In the genomic region with DNA sequence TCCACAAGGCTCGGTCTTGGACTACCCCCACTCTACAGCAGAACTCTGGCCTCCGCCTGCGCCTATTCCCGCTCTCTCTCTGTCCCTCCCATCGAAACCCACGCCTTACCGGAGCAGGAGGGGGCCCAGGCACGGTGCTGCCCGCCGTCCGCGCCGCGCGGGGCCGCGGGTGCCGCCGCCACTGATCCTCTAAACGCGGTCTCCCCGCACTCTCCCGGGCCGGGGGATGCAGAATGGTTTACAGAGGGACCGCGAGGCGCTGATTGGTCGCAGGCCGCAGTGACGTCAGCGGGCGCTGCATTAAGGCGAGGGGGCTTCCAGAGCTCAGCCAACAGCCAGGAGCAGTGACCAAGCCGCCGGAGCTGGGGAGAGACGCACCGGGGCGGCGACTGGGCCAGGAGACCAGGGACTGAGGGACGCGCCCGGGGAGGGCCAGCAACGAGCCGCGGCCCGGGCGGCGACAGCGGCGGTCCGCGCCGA, we compare ENCODE assay signal across 9 cellular contexts. TPM values are rescaled to one million over a fixed set of nuclear protein-coding genes. Genes with fewer than 3 reads are reported as not detected.
DNase-seq lines count a peak whose midpoint lies in the region; ATAC-seq and TF ChIP-seq lines count a peak whose summit lies in the region.
"Had no signal": no experiment of that assay in that cellular context is flagged by ENCODE, and none has a peak within 500 bp of the region (broad histone marks: within the 10 kb centered on the region; RNA-seq: fewer than 3 reads in every experiment).

No MANE protein-coding gene starts in this region.

- ATAC-seq in activated CD8-positive, alpha-beta T cell treated with anti-CD3 and anti-CD28 coated beads for 36 hours, result no peak
- no peak for ATAC-seq in HG03432 (IDR thresholded peaks at IDR 0.05; ENCODE audit: unreplicated experiment)
- no peak for ATAC-seq in HG03439 (IDR thresholded peaks at IDR 0.05; ENCODE audit: unreplicated experiment)
- ATAC-seq in GM19452 (IDR thresholded peaks at IDR 0.05; ENCODE audit: unreplicated experiment), result no peak

- no peak overlapping the region for H3K9ac ChIP-seq in BLaER1

- no peaks in the 10 kb centered on the region for H3K36me3 ChIP-seq in BLaER1
- peaks cover 12% of the 10 kb centered on the region for H3K36me3 ChIP-seq in HAP-1 (replicated peaks)
- peaks cover 8% of the 10 kb centered on the region for H3K36me3 ChIP-seq in kidney epithelial cell (ENCODE audit: control insufficient read depth, insufficient read depth, low read length)

- no peak overlapping the region for H3K27ac Mint-ChIP-seq in activated CD8-positive, alpha-beta T cell treated with anti-CD3 and anti-CD28 coated beads for 36 hours

- no peak for TF ChIP-seq CTCF in activated CD8-positive, alpha-beta T cell treated with anti-CD3 and anti-CD28 coated beads for 36 hours (IDR thresholded peaks at IDR 0.05)
- no peak for TF ChIP-seq CTCF in kidney epithelial cell (IDR thresholded peaks at IDR 0.05; ENCODE audit: insufficient read depth, low read length, poor library complexity, severe bottlenecking)

- H3K36me3 Mint-ChIP-seq in activated CD8-positive, alpha-beta T cell treated with anti-CD3 and anti-CD28 coated beads for 36 hours (ENCODE audit: low read depth), result no peaks in the 10 kb centered on the region

- H3K27me3 Mint-ChIP-seq in activated CD8-positive, alpha-beta T cell treated with anti-CD3 and anti-CD28 coated beads for 36 hours, result peaks cover 87% of the 10 kb centered on the region

- H3K9me3 ChIP-seq in BLaER1 (peaks cover 24% of the 10 kb centered on the region), HAP-1 (no peaks in the 10 kb centered on the region)

- CTCF ChIA-PET in activated CD8-positive, alpha-beta T cell treated with anti-CD3 and anti-CD28 coated beads for 36 hours (lab: Charles Lee), result no interaction called here

- peak overlapping the region; percentile 62 for H3K4me2 ChIP-seq in BLaER1

- peaks cover 100% of the 10 kb centered on the region for H3K27me3 ChIP-seq in BLaER1
- H3K27me3 ChIP-seq in HAP-1 (ENCODE audit: low read depth), result no peaks in the 10 kb centered on the region
- no peaks in the 10 kb centered on the region for H3K27me3 ChIP-seq in kidney epithelial cell (ENCODE audit: control insufficient read depth, insufficient read depth, low read length)

- in situ Hi-C loops in HAP-1 (cut with MboI; ENCODE audit: low sequenced_read_pairs), result no loop called here

- H3K4me3 ChIP-seq in BLaER1, result peak overlapping the region; percentile 46
- H3K4me3 ChIP-seq in HAP-1, result peak overlapping the region; percentile 54
- H3K4me3 ChIP-seq in kidney epithelial cell (ENCODE audit: low read depth, low read length), result peak overlapping the region; percentile 61

- POLR2A ChIA-PET in activated CD8-positive, alpha-beta T cell treated with anti-CD3 and anti-CD28 coated beads for 36 hours (lab: Charles Lee), result interaction anchor here (0.7 kb wide), 1 partner anchor 138 kb away, joined by 3 read pairs; no protein-coding TSS in a partner anchor

- no peaks in the 10 kb centered on the region for H3K9me3 Mint-ChIP-seq in activated CD8-positive, alpha-beta T cell treated with anti-CD3 and anti-CD28 coated beads for 36 hours

- DNase-seq in HAP-1 (ENCODE audit: low spot score in 2 of 2) (peak; percentile 87 to 91), kidney epithelial cell (ENCODE audit: low read depth) (no peak), NCI-H226 (no peak)
- no peak for DNase-seq in activated CD8-positive, alpha-beta T cell treated with anti-CD3 and anti-CD28 coated beads for 36 hours

- H3K27ac ChIP-seq in BLaER1, result no peak overlapping the region
- H3K27ac ChIP-seq: epithelial cell of prostate had no signal

- intact Hi-C loops in activated CD8-positive, alpha-beta T cell treated with anti-CD3 and anti-CD28 coated beads for 36 hours (cut with micrococcal nuclease), result loop anchor here (10.0 kb wide), 1 partner anchor 212 kb away; no protein-coding TSS in a partner anchor

- H3K4me1 ChIP-seq in BLaER1 (peaks cover 28% of the 10 kb centered on the region), HAP-1 (no peaks in the 10 kb centered on the region; the same call in none of the 2 replicates)

- peaks cover 69% of the 10 kb centered on the region for H3K4me1 Mint-ChIP-seq in activated CD8-positive, alpha-beta T cell treated with anti-CD3 and anti-CD28 coated beads for 36 hours (ENCODE audit: low read depth)

- peak overlapping the region; percentile 48 for H3K4me3 Mint-ChIP-seq in activated CD8-positive, alpha-beta T cell treated with anti-CD3 and anti-CD28 coated beads for 36 hours

- H4K20me1 ChIP-seq in BLaER1, result peaks cover 95% of the 10 kb centered on the region

RNA-seq across cellular contexts. Expression of a gene that starts 0.8 kb away (rescaled TPM):
- not detected for total RNA-seq in activated CD8-positive, alpha-beta T cell treated with anti-CD3 and anti-CD28 coated beads for 36 hours
- total RNA-seq in kidney epithelial cell, result 39.2 and 44.3 TPM in 2 replicates

RNA-seq across cellular contexts. Expression of a gene that starts 12.3 kb away (rescaled TPM):
- 10 to 100 TPM; 81.8 to 90.3 TPM for total RNA-seq in activated CD8-positive, alpha-beta T cell treated with anti-CD3 and anti-CD28 coated beads for 36 hours
- 43.4 and 54.5 TPM in 2 replicates for total RNA-seq in kidney epithelial cell

Comparison
In these comparisons a context has a peak if more than half of its experiments do, and no peak if none do; other contexts are left out.
1. DNase-seq: peak in HAP-1 (2 of 2); none in activated CD8-positive, alpha-beta T cell treated with anti-CD3 and anti-CD28 coated beads for 36 hours (single experiment), kidney epithelial cell (single experiment) and NCI-H226 (single experiment).
2. RNA of a gene that starts 0.8 kb away (total RNA-seq): 39.2 to 44.3 TPM in kidney epithelial cell; not detected in activated CD8-positive, alpha-beta T cell treated with anti-CD3 and anti-CD28 coated beads for 36 hours; every median in the first group is over 10 times any median in the second.
3. Peak in every context shown above with its lines, with median percentiles within 50 percentile points of each other: H3K4me3 ChIP-seq.